8 cellular contexts compared by ENCODE assay signal in genomic region chr1:39798859-39799769, GRCh38. TPM values are rescaled to one million over a fixed set of nuclear protein-coding genes. Genes with fewer than 3 reads are reported as not detected.
DNase-seq lines count a peak whose midpoint lies in the region; ATAC-seq lines count a peak whose summit lies in the region.
"Not testable (repeated sequence)": the region's sequence is repeated elsewhere in the genome, so short reads cannot be mapped to it uniquely, and the experiment has no call there.

No MANE protein-coding gene starts in this region.

- not testable (repeated sequence) for H3K4me1 ChIP-seq in ES-I3 (ENCODE audit: insufficient read depth, low read length)

- H3K27ac Mint-ChIP-seq in naive thymus-derived CD8-positive, alpha-beta T cell, result peak overlapping the region; percentile 51 to 94 (median 92)

- H3K27me3 Mint-ChIP-seq in naive thymus-derived CD8-positive, alpha-beta T cell, result not testable (repeated sequence)

- not testable (repeated sequence) for H3K9me3 ChIP-seq in ES-I3 (ENCODE audit: control insufficient read depth, insufficient read depth, low read length)

- peaks cover 0 to 13% (median 8%) of the 10 kb centered on the region in 4 donors for H3K4me1 Mint-ChIP-seq in naive thymus-derived CD8-positive, alpha-beta T cell

- POLR2A ChIA-PET in naive thymus-derived CD8-positive, alpha-beta T cell (lab: Charles Lee), result interaction anchor here (0.7 to 2.2 kb wide), 4 partner anchors 10 to 751 kb away, joined by 3 to 13 read pairs (median 6); partner anchors contain the start of genes BMP8B, CAP1 and PPIE

- peak; percentile 94 for DNase-seq in HK-2 (ENCODE audit: unreplicated experiment)
- peak; percentile 71 for DNase-seq in OCI-M2 (lab: John Stamatoyannopoulos, UW; ENCODE audit: unreplicated experiment)
- peak; percentile 76 for DNase-seq in activated T-cell treated with anti-CD3 and anti-CD28 coated beads for 1 hour (ENCODE audit: low read depth)
- DNase-seq in naive thymus-derived CD8-positive, alpha-beta T cell, result peak; percentile 52 to 92 (median 76)
- DNase-seq in stimulated activated CD8-positive, alpha-beta memory T cell treated with anti-CD3 and anti-CD28 coated beads, Interleukin-7, amount 100 ng/mL, for 48 hours (ENCODE audit: extremely low read depth in 1 of 2, low read depth in 1 of 2), result peak; percentile 62 to 86

- not testable (repeated sequence) for H3K9me3 Mint-ChIP-seq in naive thymus-derived CD8-positive, alpha-beta T cell

- H3K36me3 Mint-ChIP-seq in naive thymus-derived CD8-positive, alpha-beta T cell, result not testable (repeated sequence)

- H3K4me3 Mint-ChIP-seq in naive thymus-derived CD8-positive, alpha-beta T cell, result peak overlapping the region in 9 of 10 donors; percentile 57 to 85 (median 76)

- peak overlapping the region; percentile 17; the same call in 1 of the 2 replicates for H3K9ac ChIP-seq in ES-I3 (ENCODE audit: low read depth, low read length)

- ATAC-seq in GM21526 (IDR thresholded peaks at IDR 0.05; ENCODE audit: low FRiP score, unreplicated experiment) (peak; percentile 80), esophagus mucosa (peak; percentile 88)
- peak; percentile 97 to 98 for ATAC-seq in naive thymus-derived CD8-positive, alpha-beta T cell

- H3K36me3 ChIP-seq in ES-I3 (ENCODE audit: insufficient read depth, low read length), result not testable (repeated sequence)

RNA-seq across cellular contexts. Expression of gene BMP8B, which starts 10.4 kb away (rescaled TPM):
- 0.60 TPM for total RNA-seq in esophagus mucosa
- under 1 TPM; 0.26 to 0.41 TPM for total RNA-seq in naive thymus-derived CD8-positive, alpha-beta T cell
- polyA plus RNA-seq in naive thymus-derived CD8-positive, alpha-beta T cell, result under 1 TPM in 1 of 3 donors, not detected in 2; 0.13 TPM

RNA-seq across cellular contexts. Expression of gene OXCT2, which starts 28.0 kb away (rescaled TPM):
- 0.20 TPM for total RNA-seq in esophagus mucosa
- not detected for total RNA-seq in naive thymus-derived CD8-positive, alpha-beta T cell
- not detected for polyA plus RNA-seq in naive thymus-derived CD8-positive, alpha-beta T cell

Comparison
In these comparisons a context has a peak if more than half of its experiments do, and no peak if none do; other contexts are left out.
1. Peak in every context shown above with its lines: DNase-seq and ATAC-seq.